8 cellular contexts compared by ENCODE assay signal in genomic region chr12:5171701-5172100, GRCh38.
DNase-seq lines count a peak whose midpoint lies in the region; ATAC-seq and TF ChIP-seq lines count a peak whose summit lies in the region.

No MANE protein-coding gene starts in this region.

- no peaks in the 10 kb centered on the region for H3K27me3 Mint-ChIP-seq in glutamatergic neuron (ENCODE audit: unreplicated experiment)

- no peak overlapping the region for H3K4me3 Mint-ChIP-seq in glutamatergic neuron (ENCODE audit: unreplicated experiment)

- H3K9me3 ChIP-seq in BE2C: no peaks in the 10 kb centered on the region
- H3K9me3 ChIP-seq in SK-N-SH: no peaks in the 10 kb centered on the region
- no peaks in the 10 kb centered on the region for H3K9me3 ChIP-seq in sigmoid colon

- intact Hi-C loops in sigmoid colon (cut with DNase I): loop anchor here (5.0 kb wide), 1 partner anchor 271 kb away; no protein-coding TSS in a partner anchor

- 29% methylated on average over 5 of the region's 5 CpGs for WGBS in SK-N-SH (ENCODE audit: low lambda C conversion rate)
- WGBS in sigmoid colon, 2 donors: 18 to 32% methylated on average over 5 of the region's 5 CpGs

- H3K27ac ChIP-seq in SK-N-SH (ENCODE audit: low read depth in 2 of 2, low read length in 1 of 2): no peak overlapping the region
- no peak overlapping the region for H3K27ac ChIP-seq in sigmoid colon

- peak; percentile 67 for TF ChIP-seq CTCF in BE2C (IDR thresholded peaks at IDR 0.05; ENCODE audit: low read depth, low read length)
- peak; percentile 75 for TF ChIP-seq CTCF in HFF-Myc (IDR thresholded peaks at IDR 0.05; ENCODE audit: low read depth, low read length, missing control alignments)
- peak; percentile 78 for TF ChIP-seq CTCF in SK-N-SH (IDR thresholded peaks at IDR 0.05)
- TF ChIP-seq CTCF in glutamatergic neuron (IDR thresholded peaks at IDR 0.05; ENCODE audit: partially characterized antibody, unreplicated experiment): peak; percentile 75
- peak in 3 of 4 experiments; percentile 40 to 55 (median 48) for TF ChIP-seq CTCF in sigmoid colon (IDR thresholded peaks at IDR 0.05)

- H3F3A ChIP-seq in SK-N-SH (replicated peaks; ENCODE audit: insufficient read depth): peaks cover 2% of the 10 kb centered on the region

- CTCF ChIA-PET in SK-N-SH (lab: Yijun Ruan, JAX): interaction anchor here (0.7 to 3.1 kb wide), 6 partner anchors 12 to 272 kb away, joined by 3 to 11 read pairs (median 4); no protein-coding TSS in a partner anchor

- H3K79me2 ChIP-seq in SK-N-SH (ENCODE audit: insufficient read depth): no peaks in the 10 kb centered on the region

- TF ChIP-seq EP300 in SK-N-SH (IDR thresholded peaks at IDR 0.05; ENCODE audit: borderline replicate concordance in 1 of 2, low read depth in 1 of 2, low read length in 1 of 2) (no peak), sigmoid colon (IDR thresholded peaks at IDR 0.05) (no peak)

- no peak overlapping the region for H2AFZ ChIP-seq in SK-N-SH (ENCODE audit: low read depth)

- H3K4me1 ChIP-seq in BE2C (no peaks in the 10 kb centered on the region), SK-N-SH (ENCODE audit: control insufficient read depth in 1 of 2, insufficient read depth in 2 of 2, low read depth in 1 of 2, low read length in 1 of 2) (peaks cover 8 to 17% of the 10 kb centered on the region in 2 experiments; a peak in 3 of 4 replicates), sigmoid colon (no peaks in the 10 kb centered on the region)

- H3K4me2 ChIP-seq in SK-N-SH: no peak overlapping the region

- POLR2A ChIA-PET in SK-N-SH (lab: Yijun Ruan, JAX): no interaction called here

- H3K9ac ChIP-seq in SK-N-SH: no peak overlapping the region

- H3K27ac Mint-ChIP-seq in glutamatergic neuron (ENCODE audit: unreplicated experiment): no peak overlapping the region

- H3K36me3 Mint-ChIP-seq in glutamatergic neuron (ENCODE audit: unreplicated experiment): no peaks in the 10 kb centered on the region

- DNase-seq in BE2C (peak; percentile 42), HFF-Myc (ENCODE audit: extremely low read depth, low read depth) (peak; percentile 30), SK-N-SH (peak; percentile 51), glutamatergic neuron (no peak), sigmoid colon (no peak), UCSD-AML1 (lab: John Stamatoyannopoulos, UW; ENCODE audit: unreplicated experiment) (no peak)

- peak; percentile 78 for TF ChIP-seq RAD21 in SK-N-SH (IDR thresholded peaks at IDR 0.05; ENCODE audit: low read length)

- no peaks in the 10 kb centered on the region for H3K9me2 ChIP-seq in SK-N-SH

- H3K9me3 Mint-ChIP-seq in glutamatergic neuron (ENCODE audit: unreplicated experiment): peaks cover 2% of the 10 kb centered on the region

- ATAC-seq in GM19397 (IDR thresholded peaks at IDR 0.05; ENCODE audit: unreplicated experiment): no peak
- ATAC-seq in HG03045 (IDR thresholded peaks at IDR 0.05; ENCODE audit: unreplicated experiment): no peak

- H3K4me3 ChIP-seq in BE2C (ENCODE audit: low read depth, low read length): no peak overlapping the region
- no peak overlapping the region for H3K4me3 ChIP-seq in HFF-Myc (replicated peaks; ENCODE audit: low read depth, low read length)
- H3K4me3 ChIP-seq in SK-N-SH (ENCODE audit: low read depth in 2 of 2, low read length in 1 of 2): peak overlapping the region in 1 of 2 experiments; percentile 54; a peak in 1 of 4 replicates
- H3K4me3 ChIP-seq in sigmoid colon: no peak overlapping the region

- no peak for TF ChIP-seq POLR2A in sigmoid colon (IDR thresholded peaks at IDR 0.05)

- no peaks in the 10 kb centered on the region for H3K36me3 ChIP-seq in BE2C
- H3K36me3 ChIP-seq in SK-N-SH (replicated peaks in 1 of 2; ENCODE audit: control insufficient read depth in 1 of 2, insufficient read depth in 2 of 2, low read length in 1 of 2): peaks cover 0 to 3% of the 10 kb centered on the region in 2 experiments
- no peaks in the 10 kb centered on the region for H3K36me3 ChIP-seq in sigmoid colon

- H3K27me3 ChIP-seq in BE2C (no peaks in the 10 kb centered on the region), SK-N-SH (ENCODE audit: insufficient read depth) (no peaks in the 10 kb centered on the region), sigmoid colon (peaks cover 0 to 7% (median 0%) of the 10 kb centered on the region in 3 donors)

- no peaks in the 10 kb centered on the region for H4K20me1 ChIP-seq in SK-N-SH (ENCODE audit: insufficient read depth)

- peaks cover 3% of the 10 kb centered on the region for H3K4me1 Mint-ChIP-seq in glutamatergic neuron (ENCODE audit: low read depth, unreplicated experiment)

TF ChIP-seq in SK-N-SH, 30 proteins besides CTCF, POLR2A, EP300 and RAD21:
- no peak for TF ChIP-seq FOXJ3 (CRISPR knock-in tag; IDR thresholded peaks at IDR 0.05)
- TF ChIP-seq SMC3 (IDR thresholded peaks at IDR 0.05; ENCODE audit: low read depth, low read length): peak; percentile 43
TF ChIP-seq in SK-N-SH: peak in this region for 1.

Comparison
In these comparisons a context has a peak if more than half of its experiments do, and no peak if none do; other contexts are left out.
1. DNase-seq: peak in BE2C (single experiment), HFF-Myc (single experiment) and SK-N-SH (single experiment); none in glutamatergic neuron (single experiment), sigmoid colon (single experiment) and UCSD-AML1 (single experiment).
2. Peak in every context shown above with its lines, with median percentiles within 50 percentile points of each other: CTCF ChIP-seq.